In the genomic region with DNA sequence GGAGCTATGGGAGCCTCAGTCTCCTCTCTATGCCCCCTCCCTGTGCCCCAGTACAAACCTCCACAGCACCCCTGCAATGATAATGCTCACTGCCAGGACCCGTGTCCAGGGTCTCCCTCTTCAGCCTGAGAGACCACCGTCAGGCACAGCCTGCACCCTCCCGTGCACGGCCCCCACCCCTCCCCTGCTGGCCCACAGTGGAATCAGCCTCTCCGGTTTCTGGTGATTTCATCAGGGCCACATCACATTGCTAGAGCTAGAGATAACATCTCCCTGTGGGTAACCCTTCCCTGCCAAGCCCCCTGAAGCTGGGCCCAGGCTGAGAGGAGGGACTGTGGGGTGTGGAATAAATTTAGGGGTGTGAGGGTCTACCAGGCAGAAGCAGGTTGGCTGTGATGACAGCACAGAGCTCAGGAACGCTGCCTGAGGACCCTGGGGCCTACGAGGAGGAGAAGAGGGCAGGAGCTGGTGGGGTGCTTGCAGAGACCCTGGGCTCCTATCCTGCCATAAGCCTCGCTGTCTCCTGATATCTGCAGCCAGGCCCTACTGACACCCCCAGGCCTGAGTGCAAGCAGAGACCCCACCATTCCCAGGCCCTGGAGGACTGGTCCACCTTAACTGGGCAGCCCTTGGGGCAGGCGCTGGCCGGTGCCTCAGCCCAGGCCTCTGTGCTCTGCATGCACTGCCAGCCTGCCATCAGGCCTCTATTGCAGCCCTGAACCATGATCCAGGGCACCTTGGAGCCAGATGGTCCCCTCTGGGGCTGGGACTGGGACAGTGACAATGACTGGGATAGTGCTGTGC, we compare ENCODE assay signal across 8 cellular contexts. TPM values are rescaled to one million over a fixed set of nuclear protein-coding genes. Genes with fewer than 3 reads are reported as not detected.
DNase-seq lines count a peak whose midpoint lies in the region; ATAC-seq and TF ChIP-seq lines count a peak whose summit lies in the region.

A gene (plus strand): TSS at position 378 of the 804 bp plus-strand sequence. CDS start 345 bp downstream, at position 723.

- H2AFZ ChIP-seq in ACC112 (ENCODE audit: low read length, unreplicated experiment) (no peak within 1 kb of the TSS), hepatocyte (no peak within 1 kb of the TSS)

- H3K9me3 Mint-ChIP-seq in glutamatergic neuron (ENCODE audit: unreplicated experiment), result peaks cover 2% of the 10 kb centered on the region

- 60% methylated on average over 10 of the region's 10 CpGs for WGBS in hepatocyte (ENCODE audit: low lambda C conversion rate, missing lambda C conversion rate)

- H3K4me2 ChIP-seq in hepatocyte, result peak within 1 kb of the TSS; percentile 87

- H3K27me3 Mint-ChIP-seq in glutamatergic neuron (ENCODE audit: unreplicated experiment), result peaks cover 6% of the 10 kb centered on the region

- H3K4me3 ChIP-seq in ACC112 (ENCODE audit: low read depth, low read length) (no peak within 1 kb of the TSS), hepatocyte (no peak within 1 kb of the TSS)

- H4K20me1 ChIP-seq in hepatocyte (ENCODE audit: insufficient read depth, poor library complexity, severe bottlenecking), result no peaks in the 10 kb centered on the region

- TF ChIP-seq CTCF in GM13976 (IDR thresholded peaks at IDR 0.05; ENCODE audit: borderline replicate concordance, control extremely low read depth, extremely low read depth, insufficient read depth, missing control alignments), result no peak
- TF ChIP-seq CTCF in hepatocyte (IDR thresholded peaks at IDR 0.05; ENCODE audit: poor library complexity), result no peak
- no peak for TF ChIP-seq CTCF in glutamatergic neuron (IDR thresholded peaks at IDR 0.05; ENCODE audit: partially characterized antibody, unreplicated experiment)

- no peaks in the 10 kb centered on the region for H3K9me2 ChIP-seq in hepatocyte (replicated peaks; ENCODE audit: insufficient read depth)

- H3K4me1 Mint-ChIP-seq in glutamatergic neuron (ENCODE audit: low read depth, unreplicated experiment), result peaks cover 5% of the 10 kb centered on the region

- H3K27ac Mint-ChIP-seq in glutamatergic neuron (ENCODE audit: unreplicated experiment), result no peak within 1 kb of the TSS

- H3K4me1 ChIP-seq in ACC112 (ENCODE audit: control insufficient read depth, insufficient read depth, low read length, unreplicated experiment), result peaks cover 28% of the 10 kb centered on the region
- H3K4me1 ChIP-seq in hepatocyte (ENCODE audit: insufficient read depth), result peaks cover 13% of the 10 kb centered on the region

- ATAC-seq in GM21390 (IDR thresholded peaks at IDR 0.05; ENCODE audit: unreplicated experiment), result no peak

- H3K27ac ChIP-seq in ACC112 (ENCODE audit: low read depth, low read length) (peak within 1 kb of the TSS; percentile 12; the same call in 1 of the 2 replicates), hepatocyte (peak within 1 kb of the TSS; percentile 71)

- no peak within 1 kb of the TSS for H3K4me3 Mint-ChIP-seq in glutamatergic neuron (ENCODE audit: unreplicated experiment)

- in situ Hi-C loops in GM13976 (cut with MboI; ENCODE audit: low sequenced_read_pairs, unreplicated experiment), result no loop called here

- no peaks in the 10 kb centered on the region for H3K36me3 Mint-ChIP-seq in glutamatergic neuron (ENCODE audit: unreplicated experiment)

- DNase-seq in GM13976 (ENCODE audit: low spot score), result peak; percentile 26
- DNase-seq in activated CD8-positive, alpha-beta memory T cell treated with anti-CD3 and anti-CD28 coated beads, Interleukin-2, amount 50 U/mL, for 48 hours, result peak; percentile 75
- DNase-seq in hepatocyte (ENCODE audit: low spot score), result peak; percentile 16
- no peak for DNase-seq in glutamatergic neuron
- DNase-seq in cerebellar nuclear complex (lab: John Stamatoyannopoulos, UW), result no peak
- DNase-seq in NCI-H1092 treated with DMSO at 0.1 percent for 48 hours (lab: John Stamatoyannopoulos, UW), result no peak

- H3K36me3 ChIP-seq in ACC112 (ENCODE audit: insufficient read depth, low read length), result no peaks in the 10 kb centered on the region
- no peaks in the 10 kb centered on the region for H3K36me3 ChIP-seq in hepatocyte (replicated peaks; ENCODE audit: insufficient read depth, low read depth)

- no peaks in the 10 kb centered on the region for H3K27me3 ChIP-seq in ACC112 (ENCODE audit: insufficient read depth, low read length)
- no peaks in the 10 kb centered on the region for H3K27me3 ChIP-seq in hepatocyte

- no peaks in the 10 kb centered on the region for H3K9me3 ChIP-seq in hepatocyte (ENCODE audit: low read depth)

- no peaks in the 10 kb centered on the region for H3K79me2 ChIP-seq in ACC112 (ENCODE audit: control insufficient read depth, insufficient read depth, low read length, unreplicated experiment)
- no peaks in the 10 kb centered on the region for H3K79me2 ChIP-seq in hepatocyte

RNA-seq across cellular contexts. Expression of the gene that starts here (rescaled TPM):
- total RNA-seq in hepatocyte (0.92 and 1.7 TPM in 2 replicates), glutamatergic neuron (ENCODE audit: unreplicated experiment) (0.12 TPM)
- polyA plus RNA-seq in hepatocyte, result 0.75 and 1.4 TPM in 2 replicates

Comparison
In these comparisons a context has a peak if more than half of its experiments do, and no peak if none do; other contexts are left out.
1. DNase-seq: peak in GM13976 (single experiment), activated CD8-positive, alpha-beta memory T cell treated with anti-CD3 and anti-CD28 coated beads, Interleukin-2, amount 50 U/mL, for 48 hours (single experiment) and hepatocyte (single experiment); none in glutamatergic neuron (single experiment), cerebellar nuclear complex (0 of 2) and NCI-H1092 treated with DMSO at 0.1 percent for 48 hours (single experiment).